Comparison of ENCODE assay signal across 1 cellular context in genomic region chr21:41964171-41964570, GRCh38.
TF ChIP-seq lines count a peak whose summit lies in the region.

No MANE protein-coding gene starts in this region.

TF ChIP-seq in HepG2, 621 proteins besides CTCF, POLR2A, EP300 and RAD21:
- TF ChIP-seq ZNF292 (CRISPR knock-in tag; IDR thresholded peaks at IDR 0.05; ENCODE audit: borderline replicate concordance, low read depth), result no peak
- no peak for TF ChIP-seq ZFYVE20 (CRISPR knock-in tag; IDR thresholded peaks at IDR 0.05; ENCODE audit: borderline replicate concordance, low read depth)
- TF ChIP-seq ZBTB42 (CRISPR knock-in tag; IDR thresholded peaks at IDR 0.05), result no peak
